Comparison of ENCODE assay signal across 1 cellular context in genomic region chr15:85164841-85165466, GRCh38.
TF ChIP-seq lines count a peak whose summit lies in the region.

No MANE protein-coding gene starts in this region.

TF ChIP-seq in SK-N-SH, 30 proteins besides CTCF, POLR2A, EP300 and RAD21:
- TF ChIP-seq FOXM1 (IDR thresholded peaks at IDR 0.05; ENCODE audit: low read depth): no peak
TF ChIP-seq in SK-N-SH: peak in this region for 0.
